Comparison of ENCODE assay signal across 18 cellular contexts in genomic region chr12:51914034-51914923, GRCh38. TPM values are rescaled to one million over a fixed set of nuclear protein-coding genes. Genes with fewer than 3 reads are reported as not detected.
DNase-seq lines count a peak whose midpoint lies in the region; ATAC-seq and TF ChIP-seq lines count a peak whose summit lies in the region.
"Had no signal": no experiment of that assay in that cellular context is flagged by ENCODE, and none has a peak within 500 bp of the region (broad histone marks: within the 10 kb centered on the region; RNA-seq: fewer than 3 reads in every experiment).

No MANE protein-coding gene starts in this region.

- no peaks in the 10 kb centered on the region for H3K9me3 ChIP-seq in right atrium auricular region
- H3K9me3 ChIP-seq in left ventricle myocardium inferior (replicated peaks) = no peaks in the 10 kb centered on the region
- no peaks in the 10 kb centered on the region for H3K9me3 ChIP-seq in neural progenitor cell (ENCODE audit: low read depth)
- H3K9me3 ChIP-seq: Caco-2, HAP-1 had no signal

- no peaks in the 10 kb centered on the region for H3F3A ChIP-seq in neural progenitor cell (ENCODE audit: low read depth)

- H3K27me3 Mint-ChIP-seq in neural progenitor cell (ENCODE audit: insufficient read depth, low read depth) = peaks cover 8% of the 10 kb centered on the region
- H3K27me3 Mint-ChIP-seq in naive thymus-derived CD8-positive, alpha-beta T cell = peaks cover 1 to 36% (median 20%) of the 10 kb centered on the region in 5 donors

- no peak overlapping the region for H3K27ac Mint-ChIP-seq in neural progenitor cell
- H3K27ac Mint-ChIP-seq in naive thymus-derived CD8-positive, alpha-beta T cell = no peak overlapping the region

- DNase-seq in Right ventricle myocardium inferior (ENCODE audit: missing footprints) = peak; percentile 77
- DNase-seq in right atrium auricular region (ENCODE audit: low spot score) = no peak
- DNase-seq in left ventricle myocardium inferior = peak; percentile 55
- no peak for DNase-seq in neural progenitor cell (ENCODE audit: low spot score)
- DNase-seq in activated CD4-positive, alpha-beta T cell treated with anti-CD3 and anti-CD28 coated beads for 4 hours = no peak
- no peak for DNase-seq in NCI-H187 treated with DMSO at 0.1 percent for 48 hours (lab: John Stamatoyannopoulos, UW)
- DNase-seq in KBM-7 = no peak
- DNase-seq in naive thymus-derived CD8-positive, alpha-beta T cell = no peak
- DNase-seq: NCI-H1048, NCI-H1694 treated with DMSO at 0.1 percent for 48 hours, NCI-H2171, NCI-H774 had no signal

- H2AFZ ChIP-seq in neural progenitor cell (replicated peaks) = no peak overlapping the region

- POLR2A ChIA-PET in naive thymus-derived CD8-positive, alpha-beta T cell (lab: Charles Lee) = no interaction called here

- H3K9me3 Mint-ChIP-seq in neural progenitor cell = no peaks in the 10 kb centered on the region
- H3K9me3 Mint-ChIP-seq in naive thymus-derived CD8-positive, alpha-beta T cell = no peaks in the 10 kb centered on the region
- H3K9me3 Mint-ChIP-seq: CD14-positive monocyte had no signal

- H3K79me2 ChIP-seq in neural progenitor cell (ENCODE audit: low read depth) = no peaks in the 10 kb centered on the region

- peak overlapping the region; percentile 48 for H3K4me3 Mint-ChIP-seq in neural progenitor cell
- peak overlapping the region in 1 of 10 donors; percentile 45 for H3K4me3 Mint-ChIP-seq in naive thymus-derived CD8-positive, alpha-beta T cell
- H3K4me3 Mint-ChIP-seq: CD14-positive monocyte had no signal

- H3K4me3 ChIP-seq in right atrium auricular region (no peak overlapping the region), left ventricle myocardium inferior (peak overlapping the region; percentile 74), neural progenitor cell (no peak overlapping the region)
- H3K4me3 ChIP-seq: HAP-1, K562 had no signal

- peaks cover 41% of the 10 kb centered on the region for H3K4me1 Mint-ChIP-seq in neural progenitor cell
- H3K4me1 Mint-ChIP-seq in naive thymus-derived CD8-positive, alpha-beta T cell = peaks cover 0 to 6% (median 0%) of the 10 kb centered on the region in 4 donors

- ATAC-seq in Right ventricle myocardium inferior = peak; percentile 14
- ATAC-seq in naive thymus-derived CD8-positive, alpha-beta T cell = no peak

- H3K27me3 ChIP-seq in right atrium auricular region = no peaks in the 10 kb centered on the region
- no peaks in the 10 kb centered on the region for H3K27me3 ChIP-seq in left ventricle myocardium inferior (ENCODE audit: low read depth)
- peaks cover 17% of the 10 kb centered on the region for H3K27me3 ChIP-seq in neural progenitor cell

- H3K4me1 ChIP-seq in right atrium auricular region (peaks cover 0 to 71% of the 10 kb centered on the region in 2 donors), left ventricle myocardium inferior (peaks cover 83% of the 10 kb centered on the region), neural progenitor cell (peaks cover 9% of the 10 kb centered on the region)
- H3K4me1 ChIP-seq: Caco-2, HAP-1 had no signal

- H3K9ac ChIP-seq in neural progenitor cell = no peak overlapping the region

- TF ChIP-seq CTCF in right atrium auricular region (IDR thresholded peaks at IDR 0.05) = no peak
- TF ChIP-seq CTCF in left ventricle myocardium inferior (IDR thresholded peaks at IDR 0.05; ENCODE audit: borderline replicate concordance) = no peak
- TF ChIP-seq CTCF in neural progenitor cell (IDR thresholded peaks at IDR 0.05) = no peak

- H3K27ac ChIP-seq in right atrium auricular region = no peak overlapping the region
- H3K27ac ChIP-seq in left ventricle myocardium inferior (replicated peaks) = peak overlapping the region; percentile 94
- H3K27ac ChIP-seq in neural progenitor cell = no peak overlapping the region

- intact Hi-C loops in Right ventricle myocardium inferior (cut with DNase I) (no loop called here), left ventricle myocardium inferior (cut with micrococcal nuclease) (no loop called here)

- H3K4me2 ChIP-seq in neural progenitor cell = no peak overlapping the region

- no peaks in the 10 kb centered on the region for H3K36me3 Mint-ChIP-seq in neural progenitor cell
- H3K36me3 Mint-ChIP-seq in naive thymus-derived CD8-positive, alpha-beta T cell = no peaks in the 10 kb centered on the region

- in situ Hi-C loops in KBM-7 (cut with MboI; ENCODE audit: low pct_unique_long_range_greater_than_20kb, low sequenced_read_pairs) = no loop called here

- no peaks in the 10 kb centered on the region for H4K20me1 ChIP-seq in neural progenitor cell (ENCODE audit: low read depth)

- H3K36me3 ChIP-seq in right atrium auricular region (peaks cover 25% of the 10 kb centered on the region), left ventricle myocardium inferior (peaks cover 38% of the 10 kb centered on the region), neural progenitor cell (no peaks in the 10 kb centered on the region)
- H3K36me3 ChIP-seq: HAP-1 had no signal

RNA-seq across cellular contexts. Expression of gene ACVRL1, which starts 7.0 kb away (rescaled TPM):
- total RNA-seq in Right ventricle myocardium inferior (49.6 TPM), right atrium auricular region (10 to 100 TPM; 48.1 to 57.5 TPM), left ventricle myocardium inferior (36.9 TPM), neural progenitor cell (ENCODE audit: low replicate concordance) (0.22 and 2.0 TPM in 2 replicates)
- total RNA-seq in naive thymus-derived CD8-positive, alpha-beta T cell = not detected
- not detected for polyA plus RNA-seq in naive thymus-derived CD8-positive, alpha-beta T cell
- total RNA-seq: Caco-2, NCI-H460 had no signal

RNA-seq across cellular contexts. Expression of gene ANKRD33, which starts 26.4 kb away (rescaled TPM):
- not detected for total RNA-seq in Right ventricle myocardium inferior
- not detected for total RNA-seq in right atrium auricular region
- not detected for total RNA-seq in left ventricle myocardium inferior
- total RNA-seq in neural progenitor cell (ENCODE audit: low replicate concordance) = 0.39 and 0.46 TPM in 2 replicates
- total RNA-seq in naive thymus-derived CD8-positive, alpha-beta T cell = not detected
- not detected for polyA plus RNA-seq in naive thymus-derived CD8-positive, alpha-beta T cell
- total RNA-seq: Caco-2, HT1080, NCI-H460 had no signal
- polyA plus RNA-seq: CD14-positive monocyte had no signal

RNA-seq across cellular contexts. Expression of gene ACVR1B, which starts 37.2 kb away (rescaled TPM):
- 10.8 TPM for total RNA-seq in Right ventricle myocardium inferior
- 10 to 100 TPM in 1 of 2 donors, 1 to 10 TPM in 1; 8.2 to 12.5 TPM for total RNA-seq in right atrium auricular region
- 8.5 TPM for total RNA-seq in left ventricle myocardium inferior
- total RNA-seq in neural progenitor cell (ENCODE audit: low replicate concordance) = 13.8 and 18.9 TPM in 2 replicates
- 10 to 100 TPM; 11.7 to 12.6 TPM for total RNA-seq in naive thymus-derived CD8-positive, alpha-beta T cell
- 1 to 10 TPM; 1.2 to 2.3 (median 2.2) TPM for polyA plus RNA-seq in naive thymus-derived CD8-positive, alpha-beta T cell

Comparison
In these comparisons a context has a peak if more than half of its experiments do, and no peak if none do; other contexts are left out.
1. DNase-seq: peak in Right ventricle myocardium inferior (single experiment) and left ventricle myocardium inferior (single experiment); none in right atrium auricular region (single experiment), neural progenitor cell (single experiment), activated CD4-positive, alpha-beta T cell treated with anti-CD3 and anti-CD28 coated beads for 4 hours (0 of 2), NCI-H187 treated with DMSO at 0.1 percent for 48 hours (single experiment), KBM-7 (single experiment) and naive thymus-derived CD8-positive, alpha-beta T cell (0 of 10).
2. RNA of gene ACVRL1, which starts 7.0 kb away (total RNA-seq): 48.1 to 57.5 TPM in right atrium auricular region, 49.6 TPM in Right ventricle myocardium inferior (single experiment) and 36.9 TPM in left ventricle myocardium inferior (single experiment); 0.22 to 2.0 TPM in neural progenitor cell and not detected in naive thymus-derived CD8-positive, alpha-beta T cell; every median in the first group is over 10 times any median in the second.